1 cellular context compared by ENCODE assay signal in genomic region chrX:131831185-131831520, GRCh38.
TF ChIP-seq lines count a peak whose summit lies in the region.

No MANE protein-coding gene starts in this region.

TF ChIP-seq in HCT116, 20 proteins besides CTCF, POLR2A, EP300 and RAD21 (continued from another document):
- TF ChIP-seq MAX (IDR thresholded peaks at IDR 0.05) (no peak), EZH2 (IDR thresholded peaks at IDR 0.05) (no peak), CBX3 (IDR thresholded peaks at IDR 0.05; ENCODE audit: low read depth) (no peak), ZBTB33 (IDR thresholded peaks at IDR 0.05; ENCODE audit: extremely low read depth, insufficient replicate concordance, low read length) (no peak), ELF1 (IDR thresholded peaks at IDR 0.05; ENCODE audit: borderline replicate concordance, low read depth) (no peak), EZH2phosphoT487 (IDR thresholded peaks at IDR 0.05; ENCODE audit: borderline replicate concordance) (no peak), ATF3 (IDR thresholded peaks at IDR 0.05) (no peak)
